10 cellular contexts compared by ENCODE assay signal in the genomic region with DNA sequence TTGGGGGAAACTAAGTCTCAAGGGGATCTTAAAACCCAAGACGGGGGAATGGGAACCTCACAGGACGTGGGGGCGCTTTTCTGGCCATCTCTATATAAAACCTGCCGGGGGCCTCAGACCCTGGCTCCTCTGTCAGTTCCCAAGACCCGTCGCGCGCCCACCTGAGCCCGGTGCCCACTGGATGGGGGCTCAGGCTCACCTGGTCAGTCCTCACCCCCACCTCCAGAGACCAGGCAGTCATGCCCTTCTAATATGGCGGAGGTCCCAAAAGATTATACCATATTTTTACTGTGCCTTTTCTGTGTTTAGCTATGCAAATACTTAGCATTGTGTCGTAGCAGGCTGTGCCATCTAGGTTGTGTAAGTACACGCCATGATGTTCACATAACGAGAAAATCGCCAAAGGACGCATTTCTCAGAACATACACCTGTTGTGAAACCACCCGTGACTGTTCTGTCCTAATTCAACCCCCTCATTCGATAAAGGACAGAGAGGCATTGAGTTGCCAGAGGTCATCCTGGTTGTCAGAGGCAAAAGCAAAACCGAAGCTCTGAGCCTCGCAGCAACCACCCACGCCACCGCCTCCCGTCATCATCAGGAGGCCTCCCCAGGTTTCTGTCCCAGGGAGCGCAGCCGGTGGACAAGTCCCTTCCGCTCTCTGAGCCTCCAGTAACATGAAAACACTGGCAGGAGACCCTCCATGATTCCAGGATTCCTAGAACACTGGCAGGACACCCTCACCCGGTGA. TPM values are rescaled to one million over a fixed set of nuclear protein-coding genes. Genes with fewer than 3 reads are reported as not detected.
DNase-seq lines count a peak whose midpoint lies in the region; ATAC-seq and TF ChIP-seq lines count a peak whose summit lies in the region.
"Had no signal": no experiment of that assay in that cellular context is flagged by ENCODE, and none has a peak within 500 bp of the region (broad histone marks: within the 10 kb centered on the region; RNA-seq: fewer than 3 reads in every experiment).

No MANE protein-coding gene starts in this region.

- no peaks in the 10 kb centered on the region for H3K27me3 ChIP-seq in CD4-positive, CD25-positive, alpha-beta regulatory T cell (ENCODE audit: control insufficient read depth, insufficient read depth, low read length)
- H3K27me3 ChIP-seq in neuronal stem cell (ENCODE audit: control insufficient read depth in 3 of 3, insufficient read depth in 3 of 3, low read depth in 1 of 3, low read length in 3 of 3), result peaks cover 0 to 31% (median 9%) of the 10 kb centered on the region in 3 experiments

- no peak for TF ChIP-seq CTCF in glutamatergic neuron (IDR thresholded peaks at IDR 0.05; ENCODE audit: partially characterized antibody, unreplicated experiment)

- H3K9me3 Mint-ChIP-seq in CD4-positive, CD25-positive, alpha-beta regulatory T cell, result peaks cover 0 to 1% (median 0%) of the 10 kb centered on the region in 7 donors
- no peaks in the 10 kb centered on the region for H3K9me3 Mint-ChIP-seq in effector memory CD8-positive, alpha-beta T cell
- peaks cover 5% of the 10 kb centered on the region for H3K9me3 Mint-ChIP-seq in glutamatergic neuron (ENCODE audit: unreplicated experiment)
- H3K9me3 Mint-ChIP-seq: T-helper 1 cell treated with Interleukin-12 subunit alpha and Interleukin-12 subunit beta and Interleukin-4 antibody, amounts not matched to agents 30 μg/mL and 1 μg/mL, for 36 hours had no signal

- no peak overlapping the region for H3K4ac ChIP-seq in neuronal stem cell (ENCODE audit: low read length)

- H2BK120ac ChIP-seq in neuronal stem cell (ENCODE audit: low read depth, low read length), result no peak overlapping the region

- no peak overlapping the region for H3K14ac ChIP-seq in neuronal stem cell (ENCODE audit: low read length)

- H2BK5ac ChIP-seq in neuronal stem cell (ENCODE audit: low read length), result no peak overlapping the region

- no peaks in the 10 kb centered on the region for H3K79me1 ChIP-seq in neuronal stem cell (ENCODE audit: low read depth, low read length)

- peak overlapping the region in 1 of 3 donors; percentile 38 for H3K27ac Mint-ChIP-seq in CD4-positive, CD25-positive, alpha-beta regulatory T cell
- no peak overlapping the region for H3K27ac Mint-ChIP-seq in effector memory CD8-positive, alpha-beta T cell
- H3K27ac Mint-ChIP-seq in glutamatergic neuron (ENCODE audit: unreplicated experiment), result no peak overlapping the region
- H3K27ac Mint-ChIP-seq: T-helper 1 cell treated with Interleukin-12 subunit alpha and Interleukin-12 subunit beta and Interleukin-4 antibody, amounts not matched to agents 30 μg/mL and 1 μg/mL, for 36 hours had no signal

- no peak overlapping the region for H3K23ac ChIP-seq in neuronal stem cell (ENCODE audit: low read depth, low read length, poor library complexity)

- H2BK12ac ChIP-seq in neuronal stem cell (ENCODE audit: low read length), result no peak overlapping the region

- H3K4me3 Mint-ChIP-seq in CD4-positive, CD25-positive, alpha-beta regulatory T cell, result peak overlapping the region; percentile 51 to 62 (median 56)
- H3K4me3 Mint-ChIP-seq in effector memory CD8-positive, alpha-beta T cell, result peak overlapping the region; percentile 33 to 57
- no peak overlapping the region for H3K4me3 Mint-ChIP-seq in glutamatergic neuron (ENCODE audit: unreplicated experiment)
- H3K4me3 Mint-ChIP-seq: T-helper 1 cell treated with Interleukin-12 subunit alpha and Interleukin-12 subunit beta and Interleukin-4 antibody, amounts not matched to agents 30 μg/mL and 1 μg/mL, for 36 hours had no signal

- no peaks in the 10 kb centered on the region for H3K36me3 ChIP-seq in CD4-positive, CD25-positive, alpha-beta regulatory T cell (ENCODE audit: control insufficient read depth, insufficient read depth, low read length)
- H3K36me3 ChIP-seq in neuronal stem cell (replicated peaks in 1 of 2; ENCODE audit: control insufficient read depth in 2 of 2, insufficient read depth in 2 of 2, low read length in 2 of 2), result no peaks in the 10 kb centered on the region

- H3K18ac ChIP-seq in neuronal stem cell (ENCODE audit: low read length), result no peak overlapping the region

- H4K8ac ChIP-seq in neuronal stem cell (ENCODE audit: low read depth, low read length), result no peak overlapping the region

- ATAC-seq in CD4-positive, CD25-positive, alpha-beta regulatory T cell (ENCODE audit: low read depth in 2 of 2), result no peak
- ATAC-seq in effector memory CD8-positive, alpha-beta T cell (replicated peaks), result no peak
- ATAC-seq in GM18873 (IDR thresholded peaks at IDR 0.05; ENCODE audit: low FRiP score, unreplicated experiment) (no peak), HG02884 (IDR thresholded peaks at IDR 0.05; ENCODE audit: unreplicated experiment) (no peak)

- DNase-seq in CD4-positive, CD25-positive, alpha-beta regulatory T cell, result no peak
- DNase-seq in Jurkat, Clone E6-1 (ENCODE audit: low read depth, low spot score), result no peak
- no peak for DNase-seq in effector memory CD8-positive, alpha-beta T cell
- DNase-seq in neuronal stem cell (ENCODE audit: low spot score), result no peak
- DNase-seq in glutamatergic neuron, result no peak
- no peak for DNase-seq in SW 1271 (lab: John Stamatoyannopoulos, UW)
- DNase-seq: NCI-H1417 treated with DMSO at 0.1 percent for 48 hours had no signal

- no peak overlapping the region for H3K9ac ChIP-seq in neuronal stem cell (ENCODE audit: low read depth, low read length, poor library complexity)

- H3K36me3 Mint-ChIP-seq in CD4-positive, CD25-positive, alpha-beta regulatory T cell, result no peaks in the 10 kb centered on the region
- no peaks in the 10 kb centered on the region for H3K36me3 Mint-ChIP-seq in effector memory CD8-positive, alpha-beta T cell (ENCODE audit: insufficient read depth)
- H3K36me3 Mint-ChIP-seq in glutamatergic neuron (ENCODE audit: unreplicated experiment), result peaks cover 11% of the 10 kb centered on the region

- H3K4me2 ChIP-seq in neuronal stem cell (ENCODE audit: insufficient read depth, low read length, poor library complexity, severe bottlenecking), result peak overlapping the region; percentile 36

- peaks cover 0 to 3% (median 0%) of the 10 kb centered on the region in 4 donors for H3K4me1 Mint-ChIP-seq in CD4-positive, CD25-positive, alpha-beta regulatory T cell
- H3K4me1 Mint-ChIP-seq in effector memory CD8-positive, alpha-beta T cell (ENCODE audit: low read depth in 2 of 2), result peaks cover 0 to 2% of the 10 kb centered on the region in 2 donors
- H3K4me1 Mint-ChIP-seq in glutamatergic neuron (ENCODE audit: low read depth, unreplicated experiment), result no peaks in the 10 kb centered on the region

- H3K4me1 ChIP-seq in CD4-positive, CD25-positive, alpha-beta regulatory T cell (ENCODE audit: control insufficient read depth, insufficient read depth, low read length, poor library complexity, severe bottlenecking), result peaks cover 12% of the 10 kb centered on the region
- H3K4me1 ChIP-seq in neuronal stem cell (ENCODE audit: control insufficient read depth in 2 of 2, insufficient read depth in 1 of 2, low read depth in 1 of 2, low read length in 2 of 2), result peaks cover 2 to 14% of the 10 kb centered on the region in 2 donors

- no peak overlapping the region for H2BK15ac ChIP-seq in neuronal stem cell (ENCODE audit: low read length)

- H2AFZ ChIP-seq in neuronal stem cell (ENCODE audit: low read length), result peak overlapping the region; percentile 92

- H3K27me3 Mint-ChIP-seq in CD4-positive, CD25-positive, alpha-beta regulatory T cell, result peaks cover 13% of the 10 kb centered on the region
- peaks cover 5 to 7% of the 10 kb centered on the region in 2 donors for H3K27me3 Mint-ChIP-seq in effector memory CD8-positive, alpha-beta T cell
- H3K27me3 Mint-ChIP-seq in glutamatergic neuron (ENCODE audit: unreplicated experiment), result peaks cover 2% of the 10 kb centered on the region

- no peak overlapping the region for H4K91ac ChIP-seq in neuronal stem cell (ENCODE audit: low read depth, low read length, poor library complexity)

- WGBS in neuronal stem cell (ENCODE audit: extremely low coverage in 2 of 2, insufficient read length in 2 of 2, insufficient replicate concordance in 1 of 2), 2 donors, result no CpG with 5 or more reads among the region's 26 CpGs

- H2AK5ac ChIP-seq in neuronal stem cell (ENCODE audit: low read depth, low read length), result no peak overlapping the region

- no peak overlapping the region for H3K4me3 ChIP-seq in CD4-positive, CD25-positive, alpha-beta regulatory T cell (ENCODE audit: low read depth, low read length)
- peak overlapping the region; percentile 43 for H3K4me3 ChIP-seq in Jurkat, Clone E6-1 (ENCODE audit: low read length)
- no peak overlapping the region for H3K4me3 ChIP-seq in neuronal stem cell (ENCODE audit: low read length in 2 of 2)

- H3K9me3 ChIP-seq in CD4-positive, CD25-positive, alpha-beta regulatory T cell (ENCODE audit: control insufficient read depth in 2 of 2, low read length in 2 of 2), result no peaks in the 10 kb centered on the region
- no peaks in the 10 kb centered on the region for H3K9me3 ChIP-seq in neuronal stem cell (replicated peaks in 1 of 2; ENCODE audit: control insufficient read depth in 2 of 2, insufficient read depth in 1 of 2, low read depth in 1 of 2, low read length in 2 of 2)

- H3K27ac ChIP-seq in CD4-positive, CD25-positive, alpha-beta regulatory T cell (ENCODE audit: insufficient read depth, low read length, poor library complexity, severe bottlenecking), result no peak overlapping the region
- no peak overlapping the region for H3K27ac ChIP-seq in neuronal stem cell (replicated peaks; ENCODE audit: low read length)

RNA-seq across cellular contexts. Expression of gene OAT, which starts 28.9 kb away (rescaled TPM):
- total RNA-seq in CD4-positive, CD25-positive, alpha-beta regulatory T cell, result 37.6 TPM
- polyA plus RNA-seq in CD4-positive, CD25-positive, alpha-beta regulatory T cell, result 10 to 100 TPM; 54.2 to 76.4 (median 61.7) TPM
- 44.8 TPM for polyA plus RNA-seq in Jurkat, Clone E6-1 (2012; ENCODE audit: insufficient read depth, insufficient read length)
- 26.5 TPM for polyA plus RNA-seq in neuronal stem cell (2013, experiment 1 of 2)
- 25.8 TPM for polyA plus RNA-seq in neuronal stem cell (2013, experiment 2 of 2)
- 49.2 TPM for total RNA-seq in glutamatergic neuron (ENCODE audit: unreplicated experiment)
